ENCODE assay signal across 8 cellular contexts in genomic region chr7:73718905-73719805, GRCh38. TPM values are rescaled to one million over a fixed set of nuclear protein-coding genes. Genes with fewer than 3 reads are reported as not detected.
DNase-seq lines count a peak whose midpoint lies in the region; ATAC-seq and TF ChIP-seq lines count a peak whose summit lies in the region.

Gene STX1A, minus strand, starts transcription at chr7:73719669. Its CDS starts 38 bp downstream, at chr7:73719631.

- peaks cover 35% of the 10 kb centered on the region for H3K4me1 Mint-ChIP-seq in activated CD8-positive, alpha-beta T cell treated with anti-CD3 and anti-CD28 coated beads for 36 hours (ENCODE audit: low read depth)
- H3K4me1 Mint-ChIP-seq in memory B cell = peaks cover 16% of the 10 kb centered on the region

- peaks cover 4% of the 10 kb centered on the region for H3K27me3 Mint-ChIP-seq in activated CD8-positive, alpha-beta T cell treated with anti-CD3 and anti-CD28 coated beads for 36 hours
- peaks cover 8% of the 10 kb centered on the region for H3K27me3 Mint-ChIP-seq in memory B cell

- peak; percentile 82 for ATAC-seq in HG02798 (IDR thresholded peaks at IDR 0.05; ENCODE audit: poor library complexity, unreplicated experiment)
- ATAC-seq in activated CD8-positive, alpha-beta T cell treated with anti-CD3 and anti-CD28 coated beads for 36 hours = peak; percentile 74
- ATAC-seq in memory B cell (ENCODE audit: low read depth) = peak; percentile 91

- peak within 1 kb of the TSS; percentile 71 for H3K4me3 Mint-ChIP-seq in activated CD8-positive, alpha-beta T cell treated with anti-CD3 and anti-CD28 coated beads for 36 hours
- H3K4me3 Mint-ChIP-seq in memory B cell = peak within 1 kb of the TSS; percentile 84

- H3K9me3 Mint-ChIP-seq in activated CD8-positive, alpha-beta T cell treated with anti-CD3 and anti-CD28 coated beads for 36 hours = no peaks in the 10 kb centered on the region
- H3K9me3 Mint-ChIP-seq in memory B cell = no peaks in the 10 kb centered on the region

- DNase-seq in NCI-H1436 (lab: John Stamatoyannopoulos, UW) (peak; percentile 78), NCI-H1436 treated with DMSO at 0.1 percent for 48 hours (lab: John Stamatoyannopoulos, UW) (no peak), NCI-H2196 treated with DMSO at 0.1 percent for 48 hours (lab: John Stamatoyannopoulos, UW; ENCODE audit: unreplicated experiment) (peak; percentile 50), memory B cell (ENCODE audit: low spot score in 2 of 2) (peak; percentile 59 to 69)
- peak; percentile 73 for DNase-seq in activated CD8-positive, alpha-beta T cell treated with anti-CD3 and anti-CD28 coated beads for 36 hours
- peak; percentile 51 for DNase-seq in effector CD4-positive, alpha-beta T cell
- peak; percentile 44 to 62 for DNase-seq in stimulated activated CD8-positive, alpha-beta memory T cell treated with anti-CD3 and anti-CD28 coated beads, Interleukin-15, amount 100 ng/mL, for 4 hours (ENCODE audit: low read depth in 2 of 2)

- intact Hi-C loops in activated CD8-positive, alpha-beta T cell treated with anti-CD3 and anti-CD28 coated beads for 36 hours (cut with micrococcal nuclease) = loop anchor here (5.0 kb wide), 1 partner anchor 37 kb away; the partner anchor contains the start of genes BUD23 and DNAJC30

- CTCF ChIA-PET in activated CD8-positive, alpha-beta T cell treated with anti-CD3 and anti-CD28 coated beads for 36 hours (lab: Charles Lee) = interaction anchor here (1.2 to 2.6 kb wide), 5 partner anchors 10 to 112 kb away, joined by 3 to 12 read pairs (median 4); partner anchors contain the start of gene VPS37D

- peaks cover 4% of the 10 kb centered on the region for H3K36me3 Mint-ChIP-seq in activated CD8-positive, alpha-beta T cell treated with anti-CD3 and anti-CD28 coated beads for 36 hours (ENCODE audit: low read depth)
- no peaks in the 10 kb centered on the region for H3K36me3 Mint-ChIP-seq in memory B cell

- TF ChIP-seq CTCF in activated CD8-positive, alpha-beta T cell treated with anti-CD3 and anti-CD28 coated beads for 36 hours (IDR thresholded peaks at IDR 0.05) = no peak

- H3K27ac Mint-ChIP-seq in activated CD8-positive, alpha-beta T cell treated with anti-CD3 and anti-CD28 coated beads for 36 hours = peak within 1 kb of the TSS; percentile 47
- H3K27ac Mint-ChIP-seq in memory B cell = peak within 1 kb of the TSS; percentile 1

- POLR2A ChIA-PET in activated CD8-positive, alpha-beta T cell treated with anti-CD3 and anti-CD28 coated beads for 36 hours (lab: Charles Lee) = interaction anchor here (1.0 to 1.5 kb wide), 2 partner anchors 18 to 51 kb away, joined by 3 read pairs; no protein-coding TSS in a partner anchor

RNA-seq across cellular contexts. Expression of gene STX1A, which starts in this region (rescaled TPM):
- 10 to 100 TPM; 11.4 to 11.5 TPM for total RNA-seq in activated CD8-positive, alpha-beta T cell treated with anti-CD3 and anti-CD28 coated beads for 36 hours
